In genomic region chr3:30467596-30468238, GRCh38 we compare ENCODE assay signal across 21 cellular contexts.
"Had no signal": no experiment of that assay in that cellular context is flagged by ENCODE, and none has a peak within 500 bp of the region (broad histone marks: within the 10 kb centered on the region; RNA-seq: fewer than 3 reads in every experiment).

No MANE protein-coding gene starts in this region.

- H3K4me1 ChIP-seq: body of pancreas, transverse colon, vagina had no signal

- H3K36me3 Mint-ChIP-seq: activated naive CD4-positive, alpha-beta T cell treated with anti-CD3 and anti-CD28 coated beads, Interleukin-2, amount 10 ng/mL, durations not matched to agents 7 days and 5 days had no signal

- ATAC-seq: body of pancreas; effector memory CD8-positive, alpha-beta T cell; left ventricle myocardium superior; stimulated activated naive CD8-positive, alpha-beta T cell treated with anti-CD3 and anti-CD28 coated beads, Interleukin-15, Interleukin-2, amounts not matched to agents 100 U/mL and 50 U/mL, for 24 hours had no signal

- H3K4me3 ChIP-seq: body of pancreas, right atrium auricular region, skin epidermis, transverse colon, vagina had no signal

- H3K9me3 Mint-ChIP-seq: nephron progenitor cell had no signal

- H3K9me3 ChIP-seq: body of pancreas, right atrium auricular region, transverse colon, vagina had no signal

- DNase-seq: activated CD4-positive, alpha-beta T cell treated with anti-CD3 and anti-CD28 coated beads for 1 hour; activated CD4-positive, alpha-beta T cell treated with anti-CD3 and anti-CD28 coated beads, Interleukin-2, amount 50 U/mL, for 4 hours; activated naive CD4-positive, alpha-beta T cell treated with anti-CD3 and anti-CD28 coated beads, Interleukin-2, amount 10 ng/mL, durations not matched to agents 7 days and 5 days; activated T-cell treated with anti-CD3 and anti-CD28 coated beads, Interleukin-2, amount 50 U/mL, for 1 hour; body of pancreas; cerebellar nuclear complex; dermis blood vessel endothelial cell; effector memory CD8-positive, alpha-beta T cell; left ventricle myocardium superior; mesendoderm; nephron progenitor cell; occipital lobe; stimulated activated CD4-positive, alpha-beta T cell treated with anti-CD3 and anti-CD28 coated beads, Interleukin-4, amount 100 ng/mL, for 24 hours; stimulated activated CD8-positive, alpha-beta memory T cell treated with anti-CD3 and anti-CD28 coated beads, Interleukin-4, amount 100 ng/mL, for 48 hours; stimulated activated naive CD8-positive, alpha-beta T cell treated with anti-CD3 and anti-CD28 coated beads, Interleukin-15, Interleukin-2, amounts not matched to agents 100 U/mL and 50 U/mL, for 24 hours; transverse colon had no signal

- H3K27ac Mint-ChIP-seq: activated naive CD4-positive, alpha-beta T cell treated with anti-CD3 and anti-CD28 coated beads, Interleukin-2, amount 10 ng/mL, durations not matched to agents 7 days and 5 days; activated T-helper 2 cell treated with anti-CD3 and anti-CD28 coated beads, Interferon-gamma antibody, Interleukin-2, Interleukin-4, amounts not matched to agents 10 μg/mL and 5 μg/mL and 100 μg/mL, durations not matched to agents 14 hours and 24 hours and 36 hours; effector memory CD8-positive, alpha-beta T cell; nephron progenitor cell; progenitor cell of endocrine pancreas had no signal

- H3K4me1 Mint-ChIP-seq: activated naive CD4-positive, alpha-beta T cell treated with anti-CD3 and anti-CD28 coated beads, Interleukin-2, amount 10 ng/mL, durations not matched to agents 7 days and 5 days; nephron progenitor cell had no signal

- H3K4me3 Mint-ChIP-seq: activated naive CD4-positive, alpha-beta T cell treated with anti-CD3 and anti-CD28 coated beads, Interleukin-2, amount 10 ng/mL, durations not matched to agents 7 days and 5 days; effector memory CD8-positive, alpha-beta T cell; nephron progenitor cell had no signal

- H3K36me3 ChIP-seq: right atrium auricular region, transverse colon, vagina had no signal

- H3K27ac ChIP-seq: body of pancreas, right atrium auricular region, skin epidermis, transverse colon, vagina had no signal

- H3K27me3 ChIP-seq: body of pancreas, right atrium auricular region, transverse colon, vagina had no signal

- H3K27me3 Mint-ChIP-seq: activated naive CD4-positive, alpha-beta T cell treated with anti-CD3 and anti-CD28 coated beads, Interleukin-2, amount 10 ng/mL, durations not matched to agents 7 days and 5 days; effector memory CD8-positive, alpha-beta T cell; progenitor cell of endocrine pancreas had no signal
